9 cellular contexts compared by ENCODE assay signal in the genomic region with DNA sequence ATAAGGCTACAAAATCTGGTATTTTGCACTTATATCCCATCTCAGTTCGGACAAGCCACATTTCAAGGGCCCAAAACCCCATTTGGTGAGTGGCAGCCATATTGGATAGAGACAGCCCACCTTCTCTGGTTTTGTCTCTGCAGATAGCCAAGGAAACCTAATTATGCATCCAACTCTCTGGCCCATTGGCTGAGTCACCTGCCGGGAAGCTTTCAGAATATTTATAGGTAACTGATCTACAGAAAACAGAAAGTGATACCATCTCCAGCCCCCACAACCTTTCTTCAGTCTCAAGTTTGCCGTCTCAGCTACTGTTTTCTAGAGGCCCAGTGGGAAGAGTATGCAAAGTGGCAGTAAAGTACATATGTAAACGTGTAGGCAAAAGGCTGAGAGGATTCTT. TPM values are rescaled to one million over a fixed set of nuclear protein-coding genes. Genes with fewer than 3 reads are reported as not detected.
DNase-seq lines count a peak whose midpoint lies in the region; ATAC-seq and TF ChIP-seq lines count a peak whose summit lies in the region.
"Had no signal": no experiment of that assay in that cellular context is flagged by ENCODE, and none has a peak within 500 bp of the region (broad histone marks: within the 10 kb centered on the region; RNA-seq: fewer than 3 reads in every experiment).

No MANE protein-coding gene starts in this region.

- DNase-seq in activated CD4-positive, alpha-beta T cell treated with anti-CD3 and anti-CD28 coated beads for 36 hours, result peak; percentile 81
- DNase-seq in activated CD4-positive, alpha-beta T cell treated with anti-CD3 and anti-CD28 coated beads for 1 hour, result no peak
- peak; percentile 71 to 76 for DNase-seq in activated T-cell treated with anti-CD3 and anti-CD28 coated beads, Interleukin-2, amount 50 U/mL, for 48 hours
- no peak for DNase-seq in gastrocnemius medialis
- no peak for DNase-seq in HAP-1 (ENCODE audit: low spot score in 2 of 2)
- no peak for DNase-seq in HEK293T (ENCODE audit: extremely low spot score)

- H3K4me1 ChIP-seq in gastrocnemius medialis (no peaks in the 10 kb centered on the region), HAP-1 (no peaks in the 10 kb centered on the region)
- H3K4me1 ChIP-seq: A549 had no signal

- H3K36me3 ChIP-seq in gastrocnemius medialis, result no peaks in the 10 kb centered on the region
- no peaks in the 10 kb centered on the region for H3K36me3 ChIP-seq in HAP-1 (replicated peaks)

- peaks cover 3% of the 10 kb centered on the region for H3K36me3 Mint-ChIP-seq in activated CD4-positive, alpha-beta T cell treated with anti-CD3 and anti-CD28 coated beads for 36 hours (ENCODE audit: low read depth)
- no peaks in the 10 kb centered on the region for H3K36me3 Mint-ChIP-seq in stimulated activated memory B cell treated with anti-CD40 and anti-IgM and Interleukin-4, amounts not matched to agents 10 μg/mL and 1 μg/mL and 100 μg/mL, for 72 hours

- H3K27me3 ChIP-seq in gastrocnemius medialis, result no peaks in the 10 kb centered on the region
- no peaks in the 10 kb centered on the region for H3K27me3 ChIP-seq in HAP-1 (ENCODE audit: low read depth)

- TF ChIP-seq CTCF in gastrocnemius medialis (IDR thresholded peaks at IDR 0.05 in 4 of 5, conservative IDR thresholded peaks at IDR 0.05 in 1 of 5), result no peak

- H3K4me1 Mint-ChIP-seq in activated CD4-positive, alpha-beta T cell treated with anti-CD3 and anti-CD28 coated beads for 36 hours, result peaks cover 74% of the 10 kb centered on the region
- H3K4me1 Mint-ChIP-seq in stimulated activated memory B cell treated with anti-CD40 and anti-IgM and Interleukin-4, amounts not matched to agents 10 μg/mL and 1 μg/mL and 100 μg/mL, for 72 hours, result peaks cover 28% of the 10 kb centered on the region

- H3K27ac ChIP-seq in gastrocnemius medialis, result no peak overlapping the region
- H3K27ac ChIP-seq: A549 had no signal

- no peaks in the 10 kb centered on the region for H3K9me3 ChIP-seq in gastrocnemius medialis
- no peaks in the 10 kb centered on the region for H3K9me3 ChIP-seq in HAP-1
- H3K9me3 ChIP-seq: A549 had no signal

- peak; percentile 84 for ATAC-seq in activated CD4-positive, alpha-beta T cell treated with anti-CD3 and anti-CD28 coated beads for 36 hours
- peak; percentile 94 for ATAC-seq in HG03103 (IDR thresholded peaks at IDR 0.05; ENCODE audit: low read depth, unreplicated experiment)
- peak; percentile 97 for ATAC-seq in stimulated activated memory B cell treated with anti-CD40 and anti-IgM and Interleukin-4, amounts not matched to agents 10 μg/mL and 1 μg/mL and 100 μg/mL, for 72 hours
- no peak for ATAC-seq in gastrocnemius medialis
- ATAC-seq: A549 had no signal

- TF ChIP-seq POLR2A in gastrocnemius medialis (IDR thresholded peaks at IDR 0.05), result no peak

- no peaks in the 10 kb centered on the region for H3K27me3 Mint-ChIP-seq in activated CD4-positive, alpha-beta T cell treated with anti-CD3 and anti-CD28 coated beads for 36 hours
- peaks cover 3% of the 10 kb centered on the region for H3K27me3 Mint-ChIP-seq in stimulated activated memory B cell treated with anti-CD40 and anti-IgM and Interleukin-4, amounts not matched to agents 10 μg/mL and 1 μg/mL and 100 μg/mL, for 72 hours

- in situ Hi-C loops in gastrocnemius medialis (cut with MboI; ENCODE audit: low sequenced_read_pairs in 4 of 4) (no loop called here), HAP-1 (cut with MboI; ENCODE audit: low sequenced_read_pairs) (no loop called here)

- H3K4me3 ChIP-seq in gastrocnemius medialis, result no peak overlapping the region
- no peak overlapping the region for H3K4me3 ChIP-seq in HAP-1
- H3K4me3 ChIP-seq: A549 had no signal

- CTCF ChIA-PET in activated CD4-positive, alpha-beta T cell treated with anti-CD3 and anti-CD28 coated beads for 36 hours (lab: Charles Lee), result interaction anchor here (0.5 to 1.6 kb wide), 8 partner anchors 8 to 257 kb away, joined by 3 to 8 read pairs (median 4); no protein-coding TSS in a partner anchor
- CTCF ChIA-PET in HEK293T (lab: Yijun Ruan, JAX), result no interaction called here

- H3K9me3 Mint-ChIP-seq in activated CD4-positive, alpha-beta T cell treated with anti-CD3 and anti-CD28 coated beads for 36 hours (ENCODE audit: low read depth), result peaks cover 3% of the 10 kb centered on the region
- H3K9me3 Mint-ChIP-seq in stimulated activated memory B cell treated with anti-CD40 and anti-IgM and Interleukin-4, amounts not matched to agents 10 μg/mL and 1 μg/mL and 100 μg/mL, for 72 hours, result no peaks in the 10 kb centered on the region

- H3K27ac Mint-ChIP-seq in activated CD4-positive, alpha-beta T cell treated with anti-CD3 and anti-CD28 coated beads for 36 hours, result peak overlapping the region; percentile 98
- H3K27ac Mint-ChIP-seq in stimulated activated memory B cell treated with anti-CD40 and anti-IgM and Interleukin-4, amounts not matched to agents 10 μg/mL and 1 μg/mL and 100 μg/mL, for 72 hours, result peak overlapping the region; percentile 66

- intact Hi-C loops in activated CD4-positive, alpha-beta T cell treated with anti-CD3 and anti-CD28 coated beads for 36 hours (cut with DNase I, micrococcal nuclease), result loop anchor here (1.0 to 2.0 kb wide), 10 partner anchors 16 to 780 kb away; a partner anchor contains a TSS
- intact Hi-C loops in gastrocnemius medialis (cut with DNase I; ENCODE audit: low total_unique reads), result no loop called here

- POLR2A ChIA-PET in activated CD4-positive, alpha-beta T cell treated with anti-CD3 and anti-CD28 coated beads for 36 hours (lab: Charles Lee), result interaction anchor here (0.5 to 1.1 kb wide), 7 partner anchors 35 to 1215 kb away, joined by 3 to 13 read pairs (median 4); no protein-coding TSS in a partner anchor
- POLR2A ChIA-PET in HEK293T (lab: Yijun Ruan, JAX), result no interaction called here

- peak overlapping the region; percentile 9 for H3K4me3 Mint-ChIP-seq in activated CD4-positive, alpha-beta T cell treated with anti-CD3 and anti-CD28 coated beads for 36 hours
- no peak overlapping the region for H3K4me3 Mint-ChIP-seq in stimulated activated memory B cell treated with anti-CD40 and anti-IgM and Interleukin-4, amounts not matched to agents 10 μg/mL and 1 μg/mL and 100 μg/mL, for 72 hours

TF ChIP-seq in HEK293T, 16 proteins besides CTCF, POLR2A, EP300 and RAD21:
- TF ChIP-seq FOXA1 (IDR thresholded peaks at IDR 0.05) (no peak), BHLHE40 (IDR thresholded peaks at IDR 0.05; ENCODE audit: borderline replicate concordance) (no peak), FOXM1 (IDR thresholded peaks at IDR 0.05; ENCODE audit: borderline replicate concordance) (no peak), SUZ12 (IDR thresholded peaks at IDR 0.05) (no peak), L3MBTL2 (conservative IDR thresholded peaks at IDR 0.05) (no peak), ARNT (IDR thresholded peaks at IDR 0.05) (no peak), LEF1 (IDR thresholded peaks at IDR 0.05; ENCODE audit: borderline replicate concordance) (no peak), TARDBP (IDR thresholded peaks at IDR 0.05) (no peak), HDGF (IDR thresholded peaks at IDR 0.05; ENCODE audit: borderline replicate concordance) (no peak), ZNF384 (IDR thresholded peaks at IDR 0.05) (no peak), ELF4 (IDR thresholded peaks at IDR 0.05) (no peak), NFRKB (IDR thresholded peaks at IDR 0.05) (no peak), SP1 (IDR thresholded peaks at IDR 0.05) (no peak), FOXK2 (IDR thresholded peaks at IDR 0.05) (no peak), CTBP1 (IDR thresholded peaks at IDR 0.05; ENCODE audit: borderline replicate concordance) (no peak)
- TF ChIP-seq, protein P1, sequence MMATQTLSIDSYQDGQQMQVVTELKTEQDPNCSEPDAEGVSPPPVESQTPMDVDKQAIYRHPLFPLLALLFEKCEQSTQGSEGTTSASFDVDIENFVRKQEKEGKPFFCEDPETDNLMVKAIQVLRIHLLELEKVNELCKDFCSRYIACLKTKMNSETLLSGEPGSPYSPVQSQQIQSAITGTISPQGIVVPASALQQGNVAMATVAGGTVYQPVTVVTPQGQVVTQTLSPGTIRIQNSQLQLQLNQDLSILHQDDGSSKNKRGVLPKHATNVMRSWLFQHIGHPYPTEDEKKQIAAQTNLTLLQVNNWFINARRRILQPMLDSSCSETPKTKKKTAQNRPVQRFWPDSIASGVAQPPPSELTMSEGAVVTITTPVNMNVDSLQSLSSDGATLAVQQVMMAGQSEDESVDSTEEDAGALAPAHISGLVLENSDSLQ (IDR thresholded peaks at IDR 0.05), result no peak
TF ChIP-seq in HEK293T: peak in this region for 0.

RNA-seq across cellular contexts. Expression of a gene that starts 33.7 kb away (rescaled TPM):
- 100 to 1,000 TPM; 201 to 283 TPM for total RNA-seq in activated CD4-positive, alpha-beta T cell treated with anti-CD3 and anti-CD28 coated beads for 36 hours
- 100 to 1,000 TPM in 3 of 4 donors, 10 to 100 TPM in 1; 96.4 to 226 (median 154) TPM for total RNA-seq in gastrocnemius medialis

Comparison
In these comparisons a context has a peak if more than half of its experiments do, and no peak if none do; other contexts are left out.
1. DNase-seq: peak in activated CD4-positive, alpha-beta T cell treated with anti-CD3 and anti-CD28 coated beads for 36 hours (single experiment) and activated T-cell treated with anti-CD3 and anti-CD28 coated beads, Interleukin-2, amount 50 U/mL, for 48 hours (2 of 2); none in activated CD4-positive, alpha-beta T cell treated with anti-CD3 and anti-CD28 coated beads for 1 hour (single experiment), gastrocnemius medialis (0 of 2), HAP-1 (0 of 2) and HEK293T (single experiment).
2. ATAC-seq: peak in activated CD4-positive, alpha-beta T cell treated with anti-CD3 and anti-CD28 coated beads for 36 hours (single experiment), HG03103 (single experiment) and stimulated activated memory B cell treated with anti-CD40 and anti-IgM and Interleukin-4, amounts not matched to agents 10 μg/mL and 1 μg/mL and 100 μg/mL, for 72 hours (single experiment); none in gastrocnemius medialis (0 of 2).